In the genomic region with DNA sequence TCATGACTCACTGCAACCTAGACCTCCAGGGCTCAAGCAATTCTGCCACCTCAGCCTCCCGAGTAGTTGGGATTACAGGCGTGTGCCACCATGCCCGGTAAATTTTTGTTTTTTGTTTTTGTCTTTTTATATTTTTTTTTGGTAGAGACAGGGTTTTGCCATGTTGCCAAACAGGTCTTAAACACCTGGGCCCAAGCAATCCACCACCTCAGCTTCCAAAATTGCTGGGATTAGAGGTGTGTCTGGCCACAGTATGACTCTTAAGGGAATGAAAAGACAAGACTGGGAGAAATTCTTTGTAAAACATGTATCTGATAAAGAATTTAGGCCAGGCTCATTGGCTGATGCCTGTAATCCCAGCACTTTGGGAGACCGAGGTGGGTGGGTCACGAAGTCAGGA, we compare ENCODE assay signal across 23 cellular contexts. TPM values are rescaled to one million over a fixed set of nuclear protein-coding genes. Genes with fewer than 3 reads are reported as not detected.
A peak's percentile ranks its signal among the peaks of the same experiment; 100 is the strongest.
DNase-seq lines count a peak whose midpoint lies in the region; ATAC-seq and TF ChIP-seq lines count a peak whose summit lies in the region.
"Had no signal": no experiment of that assay in that cellular context is flagged by ENCODE, and none has a peak within 500 bp of the region (broad histone marks: within the 10 kb centered on the region; RNA-seq: fewer than 3 reads in every experiment).

No MANE protein-coding gene starts in this region.

- no CpG with 5 or more reads among the region's 5 CpGs for WGBS in trophoblast cell (ENCODE audit: extremely low coverage, insufficient coverage, insufficient read length)

- H2BK5ac ChIP-seq in trophoblast cell (ENCODE audit: low read depth, low read length, poor library complexity), result no peak overlapping the region

- DNase-seq in epithelial cell of esophagus (ENCODE audit: low read depth) (peak; percentile 34), foreskin keratinocyte (peak; percentile 64 to 86), trophoblast cell (peak; percentile 23 to 54), KBM-7 (no peak), SJCRH30 (no peak)
- DNase-seq: 8988T; ACHN; BE2C; C1 segment of cervical spinal cord; CD4-positive, alpha-beta memory T cell; CD4-positive, CD25-positive, alpha-beta regulatory T cell; CD8-positive, alpha-beta memory T cell; COR-L47; DMS 273 treated with DMSO at 0.1 percent for 48 hours; DMS153; DMS53; DMS79; DND-41; EL; GDM1 had no signal

- H3K27ac ChIP-seq in foreskin keratinocyte (no peak overlapping the region), trophoblast cell (ENCODE audit: low read depth, low read length) (no peak overlapping the region), SJCRH30 (no peak overlapping the region)
- H3K27ac ChIP-seq: BLaER1 had no signal

- no peak overlapping the region for H3K4ac ChIP-seq in trophoblast cell (ENCODE audit: low read depth, low read length)

- ATAC-seq in foreskin keratinocyte, result peak; percentile 64
- ATAC-seq: GM12878 had no signal

- H2AK5ac ChIP-seq in trophoblast cell (ENCODE audit: low read length), result no peak overlapping the region

- H3K79me2 ChIP-seq in trophoblast cell (ENCODE audit: control insufficient read depth, insufficient read depth, low read length, poor library complexity), result peaks cover 2% of the 10 kb centered on the region

- in situ Hi-C loops in KBM-7 (cut with MboI; ENCODE audit: low pct_unique_long_range_greater_than_20kb, low sequenced_read_pairs), result no loop called here

- H3K36me3 ChIP-seq in trophoblast cell (ENCODE audit: control insufficient read depth in 1 of 2, insufficient read depth in 2 of 2, low read length in 2 of 2) (no peaks in the 10 kb centered on the region), SJCRH30 (no peaks in the 10 kb centered on the region)
- H3K36me3 ChIP-seq: BE2C, BLaER1 had no signal

- H4K8ac ChIP-seq in trophoblast cell (ENCODE audit: low read depth, low read length), result no peak overlapping the region

- H3K9ac ChIP-seq in trophoblast cell (ENCODE audit: low read length), result no peak overlapping the region
- H3K9ac ChIP-seq: BLaER1 had no signal

- H3K4me2 ChIP-seq in trophoblast cell (ENCODE audit: low read length), result no peak overlapping the region
- H3K4me2 ChIP-seq: BLaER1 had no signal

- H3K14ac ChIP-seq in trophoblast cell (ENCODE audit: low read length), result no peak overlapping the region

- H3K27me3 ChIP-seq in foreskin keratinocyte (no peaks in the 10 kb centered on the region), trophoblast cell (ENCODE audit: insufficient read depth, low read length) (no peaks in the 10 kb centered on the region), SJCRH30 (no peaks in the 10 kb centered on the region)
- H3K27me3 ChIP-seq: BE2C, BLaER1 had no signal

- peaks cover 21% of the 10 kb centered on the region for H3K79me1 ChIP-seq in trophoblast cell (ENCODE audit: low read length)

- no peak overlapping the region for H3K18ac ChIP-seq in trophoblast cell (ENCODE audit: low read length)

- H2BK12ac ChIP-seq in trophoblast cell (ENCODE audit: low read length), result no peak overlapping the region

- H3K4me1 ChIP-seq in foreskin keratinocyte, result no peaks in the 10 kb centered on the region
- H3K4me1 ChIP-seq in trophoblast cell (ENCODE audit: control insufficient read depth in 1 of 2, insufficient read depth in 2 of 2, low read length in 2 of 2), result peaks cover 4 to 6% of the 10 kb centered on the region in 2 experiments
- H3K4me1 ChIP-seq in SJCRH30, result peaks cover 15% of the 10 kb centered on the region
- H3K4me1 ChIP-seq: BLaER1 had no signal

- H3K23ac ChIP-seq in trophoblast cell (ENCODE audit: low read length), result no peak overlapping the region

- peak overlapping the region; percentile 67 for H4K91ac ChIP-seq in trophoblast cell (ENCODE audit: low read depth, low read length)

- H4K12ac ChIP-seq in trophoblast cell (ENCODE audit: low read depth, low read length), result no peak overlapping the region

- no peak overlapping the region for H3K4me3 ChIP-seq in epithelial cell of esophagus (ENCODE audit: low read length)
- no peak overlapping the region for H3K4me3 ChIP-seq in trophoblast cell (ENCODE audit: low read depth, low read length)
- no peak overlapping the region for H3K4me3 ChIP-seq in SJCRH30
- H3K4me3 ChIP-seq: BLaER1, GM12878 had no signal

- TF ChIP-seq CTCF in epithelial cell of esophagus (IDR thresholded peaks at IDR 0.05; ENCODE audit: insufficient read depth, low read depth, low read length, missing control alignments), result no peak
- TF ChIP-seq CTCF in foreskin keratinocyte (conservative IDR thresholded peaks at IDR 0.05), result no peak

- no peaks in the 10 kb centered on the region for H3K9me3 ChIP-seq in trophoblast cell (ENCODE audit: insufficient read depth, low read depth, low read length)
- H3K9me3 ChIP-seq in SJCRH30 (replicated peaks), result no peaks in the 10 kb centered on the region; the same call in 1 of the 2 replicates
- H3K9me3 ChIP-seq: BE2C had no signal

- peak overlapping the region; percentile 18 for H2BK120ac ChIP-seq in trophoblast cell (ENCODE audit: insufficient read depth, low read length, poor library complexity)

- H2AFZ ChIP-seq in trophoblast cell (ENCODE audit: insufficient read depth, low read length, poor library complexity), result no peak overlapping the region

RNA-seq across cellular contexts. Expression of a gene that starts 29.2 kb away (rescaled TPM):
- total RNA-seq in foreskin keratinocyte, result 0.07 TPM in 1 of 2 replicates, not detected in the other
- not detected in 2 replicates for polyA plus RNA-seq in foreskin keratinocyte
- polyA plus RNA-seq in trophoblast cell (2013), result 16.1 and 18.0 TPM in 2 replicates
- total RNA-seq in SJCRH30 (2014; rRNA removed; shearing (Covaris generic)), result 15.0 and 20.7 TPM in 2 replicates
- total RNA-seq: CD4-positive, alpha-beta memory T cell; CD4-positive, CD25-positive, alpha-beta regulatory T cell; CD8-positive, alpha-beta memory T cell had no signal
- polyA plus RNA-seq: CD14-positive monocyte; CD4-positive, alpha-beta memory T cell; CD4-positive, CD25-positive, alpha-beta regulatory T cell; CD8-positive, alpha-beta memory T cell had no signal

Comparison
In these comparisons a context has a peak if more than half of its experiments do, and no peak if none do; other contexts are left out.
1. DNase-seq: peak in epithelial cell of esophagus (single experiment), foreskin keratinocyte (2 of 2) and trophoblast cell (2 of 2); none in KBM-7 (single experiment) and SJCRH30 (0 of 2).
2. RNA of a gene that starts 29.2 kb away (total RNA-seq): 15.0 to 20.7 TPM in SJCRH30; 0.07 TPM in foreskin keratinocyte; every median in the first group is over 10 times any median in the second.